Comparison of ENCODE assay signal across 10 cellular contexts in genomic region chr4:73608677-73609594, GRCh38. TPM values are rescaled to one million over a fixed set of nuclear protein-coding genes. Genes with fewer than 3 reads are reported as not detected.
A peak's percentile ranks its signal among the peaks of the same experiment; 100 is the strongest.
DNase-seq lines count a peak whose midpoint lies in the region; ATAC-seq and TF ChIP-seq lines count a peak whose summit lies in the region.
"Had no signal": no experiment of that assay in that cellular context is flagged by ENCODE, and none has a peak within 500 bp of the region (broad histone marks: within the 10 kb centered on the region; RNA-seq: fewer than 3 reads in every experiment).

No MANE protein-coding gene starts in this region.

- peaks cover 19% of the 10 kb centered on the region for H3K36me3 Mint-ChIP-seq in stimulated activated memory B cell treated with anti-CD40 and anti-IgM and Interleukin-4, amounts not matched to agents 10 μg/mL and 1 μg/mL and 100 μg/mL, for 72 hours
- no peaks in the 10 kb centered on the region for H3K36me3 Mint-ChIP-seq in CD4-positive, alpha-beta T cell (ENCODE audit: low read depth)
- no peaks in the 10 kb centered on the region for H3K36me3 Mint-ChIP-seq in CD8-positive, alpha-beta memory T cell

- H3K9me3 ChIP-seq in CD4-positive, alpha-beta T cell (ENCODE audit: control insufficient read depth, low read length): no peaks in the 10 kb centered on the region
- no peaks in the 10 kb centered on the region for H3K9me3 ChIP-seq in CD8-positive, alpha-beta memory T cell (ENCODE audit: low read length)

- H3K9me3 Mint-ChIP-seq in stimulated activated memory B cell treated with anti-CD40 and anti-IgM and Interleukin-4, amounts not matched to agents 10 μg/mL and 1 μg/mL and 100 μg/mL, for 72 hours: no peaks in the 10 kb centered on the region
- H3K9me3 Mint-ChIP-seq in CD4-positive, alpha-beta T cell: no peaks in the 10 kb centered on the region
- peaks cover 0 to 1% (median 0%) of the 10 kb centered on the region in 5 donors for H3K9me3 Mint-ChIP-seq in CD8-positive, alpha-beta memory T cell

- peaks cover 46% of the 10 kb centered on the region for H3K4me1 Mint-ChIP-seq in stimulated activated memory B cell treated with anti-CD40 and anti-IgM and Interleukin-4, amounts not matched to agents 10 μg/mL and 1 μg/mL and 100 μg/mL, for 72 hours
- peaks cover 21% of the 10 kb centered on the region for H3K4me1 Mint-ChIP-seq in CD4-positive, alpha-beta T cell (ENCODE audit: low read depth)
- peaks cover 8 to 17% (median 15%) of the 10 kb centered on the region in 3 donors for H3K4me1 Mint-ChIP-seq in CD8-positive, alpha-beta memory T cell
- H3K4me1 Mint-ChIP-seq: central memory CD8-positive, alpha-beta T cell had no signal

- peak; percentile 21 for ATAC-seq in GM21529 (IDR thresholded peaks at IDR 0.05; ENCODE audit: unreplicated experiment)
- ATAC-seq in stimulated activated memory B cell treated with anti-CD40 and anti-IgM and Interleukin-4, amounts not matched to agents 10 μg/mL and 1 μg/mL and 100 μg/mL, for 72 hours: no peak
- no peak for ATAC-seq in CD4-positive, alpha-beta T cell (ENCODE audit: poor library complexity)

- H3K27me3 Mint-ChIP-seq in stimulated activated memory B cell treated with anti-CD40 and anti-IgM and Interleukin-4, amounts not matched to agents 10 μg/mL and 1 μg/mL and 100 μg/mL, for 72 hours: peaks cover 8% of the 10 kb centered on the region
- H3K27me3 Mint-ChIP-seq in CD4-positive, alpha-beta T cell: peaks cover 4% of the 10 kb centered on the region
- H3K27me3 Mint-ChIP-seq in CD8-positive, alpha-beta memory T cell: peaks cover 2 to 3% of the 10 kb centered on the region in 2 donors
- H3K27me3 Mint-ChIP-seq: central memory CD8-positive, alpha-beta T cell had no signal

- DNase-seq in NCI-H2081 treated with DMSO at 0.1 percent for 48 hours (lab: John Stamatoyannopoulos, UW) (peak; percentile 56), epithelial cell of esophagus (ENCODE audit: low read depth) (peak; percentile 69), NCI-H1930 (lab: John Stamatoyannopoulos, UW) (no peak), NCI-H1694 treated with DMSO at 0.1 percent for 48 hours (lab: John Stamatoyannopoulos, UW) (no peak)
- no peak for DNase-seq in CD4-positive, alpha-beta T cell
- no peak for DNase-seq in CD8-positive, alpha-beta memory T cell
- DNase-seq: NCI-H2227 treated with DMSO at 0.1 percent for 48 hours had no signal

- no peak for TF ChIP-seq CTCF in epithelial cell of esophagus (IDR thresholded peaks at IDR 0.05; ENCODE audit: insufficient read depth, low read depth, low read length, missing control alignments)
- TF ChIP-seq CTCF in CD4-positive, alpha-beta T cell (IDR thresholded peaks at IDR 0.05): no peak

- CTCF ChIA-PET in CD4-positive, alpha-beta T cell (lab: Charles Lee): no interaction called here
- CTCF ChIA-PET in CD8-positive, alpha-beta memory T cell (lab: Charles Lee): no interaction called here

- H3K27me3 ChIP-seq in CD4-positive, alpha-beta T cell (ENCODE audit: control insufficient read depth, insufficient read depth, low read length): no peaks in the 10 kb centered on the region
- H3K27me3 ChIP-seq in CD8-positive, alpha-beta memory T cell (ENCODE audit: insufficient read depth, low read length, poor library complexity, severe bottlenecking): no peaks in the 10 kb centered on the region

- H3K27ac Mint-ChIP-seq in stimulated activated memory B cell treated with anti-CD40 and anti-IgM and Interleukin-4, amounts not matched to agents 10 μg/mL and 1 μg/mL and 100 μg/mL, for 72 hours: peak overlapping the region; percentile 13
- no peak overlapping the region for H3K27ac Mint-ChIP-seq in CD4-positive, alpha-beta T cell
- no peak overlapping the region for H3K27ac Mint-ChIP-seq in CD8-positive, alpha-beta memory T cell

- H3K36me3 ChIP-seq in CD8-positive, alpha-beta memory T cell (ENCODE audit: insufficient read depth, low read length): no peaks in the 10 kb centered on the region

- H3K4me3 ChIP-seq in epithelial cell of esophagus (ENCODE audit: low read length): no peak overlapping the region
- H3K4me3 ChIP-seq in CD8-positive, alpha-beta memory T cell (ENCODE audit: low read length): no peak overlapping the region

- no peak overlapping the region for H3K27ac ChIP-seq in CD4-positive, alpha-beta T cell (ENCODE audit: low read depth, low read length)
- H3K27ac ChIP-seq in CD8-positive, alpha-beta memory T cell (ENCODE audit: low read depth, low read length): no peak overlapping the region

- intact Hi-C loops in CD4-positive, alpha-beta T cell (cut with DNase I, micrococcal nuclease): no loop called here

- POLR2A ChIA-PET in CD4-positive, alpha-beta T cell (lab: Charles Lee): no interaction called here
- POLR2A ChIA-PET in CD8-positive, alpha-beta memory T cell (lab: Charles Lee): no interaction called here

- H3K4me3 Mint-ChIP-seq in stimulated activated memory B cell treated with anti-CD40 and anti-IgM and Interleukin-4, amounts not matched to agents 10 μg/mL and 1 μg/mL and 100 μg/mL, for 72 hours: no peak overlapping the region
- no peak overlapping the region for H3K4me3 Mint-ChIP-seq in CD4-positive, alpha-beta T cell
- H3K4me3 Mint-ChIP-seq in CD8-positive, alpha-beta memory T cell: no peak overlapping the region
- H3K4me3 Mint-ChIP-seq: central memory CD8-positive, alpha-beta T cell had no signal

- H3K4me1 ChIP-seq in CD8-positive, alpha-beta memory T cell (ENCODE audit: insufficient read depth, low read length): no peaks in the 10 kb centered on the region

RNA-seq across cellular contexts. Expression of gene RASSF6, which starts 11.3 kb away (rescaled TPM):
- under 1 TPM; 0.25 to 0.28 TPM for total RNA-seq in CD4-positive, alpha-beta T cell
- not detected for total RNA-seq in CD8-positive, alpha-beta memory T cell
- polyA plus RNA-seq in CD8-positive, alpha-beta memory T cell: not detected

Comparison
In these comparisons a context has a peak if more than half of its experiments do, and no peak if none do; other contexts are left out.
1. DNase-seq: peak in NCI-H2081 treated with DMSO at 0.1 percent for 48 hours (single experiment) and epithelial cell of esophagus (single experiment); none in NCI-H1930 (0 of 2), CD4-positive, alpha-beta T cell (0 of 10), CD8-positive, alpha-beta memory T cell (0 of 5) and NCI-H1694 treated with DMSO at 0.1 percent for 48 hours (single experiment).